Comparison of ENCODE assay signal across 8 cellular contexts in the genomic region with DNA sequence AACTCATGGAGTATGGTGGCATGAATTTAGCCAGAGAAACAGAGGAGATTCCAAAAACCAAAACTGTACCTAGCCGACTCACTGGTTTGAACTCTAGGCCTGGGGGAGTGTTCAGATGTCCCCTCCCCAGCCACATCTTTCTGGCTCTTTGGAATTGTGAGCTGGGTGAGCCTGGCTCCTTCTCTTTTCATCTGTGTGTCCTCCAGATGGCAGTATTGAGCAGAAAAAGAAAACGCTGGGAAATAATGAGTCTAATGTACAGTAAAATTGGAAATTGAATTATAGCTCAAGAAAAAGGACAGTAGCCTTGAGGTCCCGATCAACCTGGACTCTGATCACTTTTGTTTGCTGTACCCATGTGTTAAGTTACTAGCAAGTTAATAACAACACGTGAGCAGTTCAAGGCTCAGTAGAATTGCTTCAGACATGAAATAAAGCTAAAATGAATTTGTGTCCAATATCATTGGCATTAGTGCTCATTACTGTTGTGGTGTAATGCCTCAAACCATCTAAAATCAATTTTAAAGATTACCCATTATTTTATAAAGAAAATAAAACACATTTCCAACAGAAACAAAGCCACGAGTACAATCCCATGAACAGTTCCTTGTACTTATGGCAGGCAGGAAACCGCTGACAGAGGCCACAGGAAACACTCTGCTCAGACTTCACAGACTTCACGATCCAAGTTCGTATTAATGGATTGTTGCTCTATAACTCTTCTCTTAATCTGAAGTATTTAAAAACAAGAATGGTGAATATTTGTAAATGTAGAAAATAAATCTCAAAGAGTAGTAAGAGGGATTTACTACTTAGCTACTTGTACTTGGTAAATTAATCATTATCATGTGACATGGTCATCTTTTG.
DNase-seq lines count a peak whose midpoint lies in the region; ATAC-seq, FAIRE-seq and TF ChIP-seq lines count a peak whose summit lies in the region.

No MANE protein-coding gene starts in this region.

- H3K27me3 Mint-ChIP-seq in WTC11 (ENCODE audit: low read depth) = no peaks in the 10 kb centered on the region

- H3K4me1 Mint-ChIP-seq in WTC11 = peaks cover 17% of the 10 kb centered on the region

- peak; percentile 20 for DNase-seq in DMS 273 treated with DMSO at 0.1 percent for 48 hours (lab: John Stamatoyannopoulos, UW)
- DNase-seq in H54 (ENCODE audit: insufficient read length, low spot score) = peak; percentile 49
- peak; percentile 82 for DNase-seq in NCI-H2196 (lab: John Stamatoyannopoulos, UW; ENCODE audit: unreplicated experiment)
- DNase-seq in WTC11 (ENCODE audit: low spot score) = no peak
- DNase-seq in foreskin melanocyte = peak; percentile 57
- peak; percentile 89 for DNase-seq in pons (ENCODE audit: low spot score)
- DNase-seq in islet precursor cell = no peak

- no peaks in the 10 kb centered on the region for H3K36me3 Mint-ChIP-seq in WTC11

- CTCF ChIA-PET in WTC11 (lab: Charles Lee) = interaction anchor here (0.6 to 2.9 kb wide), 65 partner anchors 8 to 791 kb away, joined by 3 to 87 read pairs (median 4); partner anchors contain the start of genes HOXA5, HOXA7, NFE2L3 and SNX10

- peak; percentile 96 for FAIRE-seq in H54 (lab: Jason Lieb, UNC)

- no peak overlapping the region for H3K4me3 Mint-ChIP-seq in WTC11

- no peak for TF ChIP-seq POLR2A in H54 (IDR thresholded peaks at IDR 0.05; ENCODE audit: low read depth, low read length)

- ATAC-seq in WTC11 (peak; percentile 52), HG03354 (IDR thresholded peaks at IDR 0.05; ENCODE audit: poor library complexity, severe bottlenecking, unreplicated experiment) (no peak)

- H3K27ac Mint-ChIP-seq in WTC11 = no peak overlapping the region

- peak; percentile 58 for TF ChIP-seq CTCF in WTC11 (IDR thresholded peaks at IDR 0.05)

- POLR2A ChIA-PET in WTC11 (lab: Charles Lee) = interaction anchor here (0.6 kb wide), 1 partner anchor 128 kb away, joined by 4 read pairs; no protein-coding TSS in a partner anchor

- H3K9me3 Mint-ChIP-seq in WTC11 = no peaks in the 10 kb centered on the region

TF ChIP-seq in WTC11, 78 proteins besides CTCF, POLR2A, EP300 and RAD21:
- TF ChIP-seq SOX15 (CRISPR knock-in tag; IDR thresholded peaks at IDR 0.05) (no peak), ZNF423 (CRISPR knock-in tag; IDR thresholded peaks at IDR 0.05) (no peak), ZNF263 (CRISPR knock-in tag; IDR thresholded peaks at IDR 0.05; ENCODE audit: low read depth) (no peak), ZNF671 (CRISPR knock-in tag; IDR thresholded peaks at IDR 0.05) (no peak), ARID4B (CRISPR knock-in tag; IDR thresholded peaks at IDR 0.05; ENCODE audit: borderline replicate concordance) (no peak), CREM (CRISPR knock-in tag; IDR thresholded peaks at IDR 0.05) (no peak), NFE2L1 (CRISPR knock-in tag; IDR thresholded peaks at IDR 0.05) (no peak), KAT7 (CRISPR knock-in tag; IDR thresholded peaks at IDR 0.05; ENCODE audit: borderline replicate concordance) (no peak), JUN (CRISPR knock-in tag; IDR thresholded peaks at IDR 0.05) (no peak), E2F1 (CRISPR knock-in tag; IDR thresholded peaks at IDR 0.05) (no peak), EMX1 (CRISPR knock-in tag; IDR thresholded peaks at IDR 0.05) (no peak), NR3C1 (CRISPR knock-in tag; conservative IDR thresholded peaks at IDR 0.05; ENCODE audit: low read depth) (no peak)
- TF ChIP-seq, protein P1, sequence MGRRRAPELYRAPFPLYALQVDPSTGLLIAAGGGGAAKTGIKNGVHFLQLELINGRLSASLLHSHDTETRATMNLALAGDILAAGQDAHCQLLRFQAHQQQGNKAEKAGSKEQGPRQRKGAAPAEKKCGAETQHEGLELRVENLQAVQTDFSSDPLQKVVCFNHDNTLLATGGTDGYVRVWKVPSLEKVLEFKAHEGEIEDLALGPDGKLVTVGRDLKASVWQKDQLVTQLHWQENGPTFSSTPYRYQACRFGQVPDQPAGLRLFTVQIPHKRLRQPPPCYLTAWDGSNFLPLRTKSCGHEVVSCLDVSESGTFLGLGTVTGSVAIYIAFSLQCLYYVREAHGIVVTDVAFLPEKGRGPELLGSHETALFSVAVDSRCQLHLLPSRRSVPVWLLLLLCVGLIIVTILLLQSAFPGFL (CRISPR knock-in tag; IDR thresholded peaks at IDR 0.05; ENCODE audit: borderline replicate concordance) = no peak

Comparison
In these comparisons a context has a peak if more than half of its experiments do, and no peak if none do; other contexts are left out.
1. DNase-seq: peak in DMS 273 treated with DMSO at 0.1 percent for 48 hours (single experiment), H54 (single experiment), NCI-H2196 (single experiment), foreskin melanocyte (single experiment) and pons (single experiment); none in WTC11 (single experiment) and islet precursor cell (single experiment).